ENCODE assay signal across 8 cellular contexts in genomic region chr10:73720544-73720943, GRCh38. TPM values are rescaled to one million over a fixed set of nuclear protein-coding genes. Genes with fewer than 3 reads are reported as not detected.
DNase-seq lines count a peak whose midpoint lies in the region; ATAC-seq and TF ChIP-seq lines count a peak whose summit lies in the region.
"Not testable (repeated sequence)": the region's sequence is repeated elsewhere in the genome, so short reads cannot be mapped to it uniquely, and the experiment has no call there.

No MANE protein-coding gene starts in this region.

- TF ChIP-seq CTCF in AG04450 (IDR thresholded peaks at IDR 0.05; ENCODE audit: low read depth, low read length); ascending aorta (IDR thresholded peaks at IDR 0.05); fibroblast of mammary gland (conservative IDR thresholded peaks at IDR 0.05; ENCODE audit: control insufficient read depth, insufficient read depth, low read depth, low read length); left lung (IDR thresholded peaks at IDR 0.05): not testable (repeated sequence)

- peaks cover 62% of the 10 kb centered on the region for H3K36me3 ChIP-seq in SJCRH30
- H3K36me3 ChIP-seq in ascending aorta: peaks cover 37 to 78% of the 10 kb centered on the region in 2 donors
- H3K36me3 ChIP-seq in left lung: peaks cover 0 to 91% of the 10 kb centered on the region in 2 donors

- CTCF ChIA-PET in AG04450 (lab: Charles Lee): not testable (repeated sequence)

- H3K27ac ChIP-seq in AG04450 (ENCODE audit: low read depth, low read length): not testable (repeated sequence)
- H3K27ac ChIP-seq in SJCRH30: peak overlapping the region; percentile 56
- peak overlapping the region; percentile 18 to 38 for H3K27ac ChIP-seq in ascending aorta
- H3K27ac ChIP-seq in left lung: peak overlapping the region; percentile 34 to 54

- peak overlapping the region; percentile 95 for H3K27ac Mint-ChIP-seq in dendritic cell treated with granulocyte-macrophage colony-stimulating factor and Interleukin-4, amounts not matched to agents 40 ng/mL and 50 ng/mL, for 4 days

- peaks cover 58% of the 10 kb centered on the region for H3K4me1 Mint-ChIP-seq in dendritic cell treated with granulocyte-macrophage colony-stimulating factor and Interleukin-4, amounts not matched to agents 40 ng/mL and 50 ng/mL, for 4 days (ENCODE audit: low read depth)

- DNase-seq in AG04450 (ENCODE audit: low read depth, low spot score): peak; percentile 47
- DNase-seq in HCEC 1CT: peak; percentile 69
- DNase-seq in SJCRH30: peak in 1 of 2 experiments; percentile 48
- DNase-seq in ascending aorta (ENCODE audit: low spot score in 2 of 2); left lung: not testable (repeated sequence)
- DNase-seq in fibroblast of mammary gland (ENCODE audit: low read depth): peak; percentile 16
- peak; percentile 6 for DNase-seq in smooth muscle cell of the brain vasculature (ENCODE audit: low read depth, low spot score)

- not testable (repeated sequence) for H3K27me3 ChIP-seq in AG04450 (ENCODE audit: control insufficient read depth, insufficient read depth, low read length); SJCRH30; ascending aorta; left lung

- POLR2A ChIA-PET in AG04450 (lab: Yijun Ruan, JAX): not testable (repeated sequence)

- H3K36me3 Mint-ChIP-seq in dendritic cell treated with granulocyte-macrophage colony-stimulating factor and Interleukin-4, amounts not matched to agents 40 ng/mL and 50 ng/mL, for 4 days (ENCODE audit: low read depth): peaks cover 71% of the 10 kb centered on the region

- not testable (repeated sequence) for H3K4me3 ChIP-seq in AG04450 (ENCODE audit: low read depth, low read length); SJCRH30; ascending aorta; fibroblast of mammary gland (ENCODE audit: control insufficient read depth, low read depth, low read length); left lung

- not testable (repeated sequence) for H3K4me1 ChIP-seq in SJCRH30, ascending aorta, left lung

- peak; percentile 32 for ATAC-seq in left lung

- peak overlapping the region; percentile 1 for H3K4me3 Mint-ChIP-seq in dendritic cell treated with granulocyte-macrophage colony-stimulating factor and Interleukin-4, amounts not matched to agents 40 ng/mL and 50 ng/mL, for 4 days

- not testable (repeated sequence) for H3K27me3 Mint-ChIP-seq in dendritic cell treated with granulocyte-macrophage colony-stimulating factor and Interleukin-4, amounts not matched to agents 40 ng/mL and 50 ng/mL, for 4 days

- not testable (repeated sequence) for H3K9me3 ChIP-seq in AG04450 (ENCODE audit: control insufficient read depth, insufficient read depth, low read length); SJCRH30 (replicated peaks); ascending aorta; left lung

- intact Hi-C loops in ascending aorta (cut with DNase I); dendritic cell treated with granulocyte-macrophage colony-stimulating factor and Interleukin-4, amounts not matched to agents 40 ng/mL and 50 ng/mL, for 4 days (cut with micrococcal nuclease); left lung (cut with DNase I): not testable (repeated sequence)

- H3K9me3 Mint-ChIP-seq in dendritic cell treated with granulocyte-macrophage colony-stimulating factor and Interleukin-4, amounts not matched to agents 40 ng/mL and 50 ng/mL, for 4 days: not testable (repeated sequence)

RNA-seq across cellular contexts. Expression of gene AGAP5, which starts 22.6 kb away (rescaled TPM):
- 2.9 and 3.3 TPM in 2 replicates for polyA plus RNA-seq in AG04450 (2011; rRNA removed)
- 3.3 and 4.0 TPM in 2 replicates for polyA minus RNA-seq in AG04450 (2011; rRNA and poly(A)+ RNA removed)
- total RNA-seq in SJCRH30 (2014; rRNA removed; shearing (Covaris generic)): 2.2 and 2.7 TPM in 2 replicates
- total RNA-seq in ascending aorta (0.32 TPM), left lung (1 to 10 TPM; 8.4 to 10.0 TPM)

RNA-seq across cellular contexts. Expression of gene SEC24C, which starts 23.6 kb away (rescaled TPM):
- polyA plus RNA-seq in AG04450 (2011; rRNA removed): 86.9 and 97.4 TPM in 2 replicates
- 141 and 180 TPM in 2 replicates for polyA minus RNA-seq in AG04450 (2011; rRNA and poly(A)+ RNA removed)
- 89.4 and 92.2 TPM in 2 replicates for total RNA-seq in SJCRH30 (2014; rRNA removed; shearing (Covaris generic))
- total RNA-seq in ascending aorta (65.9 TPM), left lung (10 to 100 TPM; 86.6 to 88.1 TPM)
